1 cellular context compared by ENCODE assay signal in genomic region chr17:35170968-35171771, GRCh38.
TF ChIP-seq lines count a peak whose summit lies in the region.

No MANE protein-coding gene starts in this region.

TF ChIP-seq in K562, 482 proteins besides CTCF, POLR2A, EP300 and RAD21:
- TF ChIP-seq SNRNP70 (optimal IDR thresholded peaks at IDR 0.05; ENCODE audit: low read depth, low read length): no peak
- TF ChIP-seq TEAD1 (CRISPR knock-in tag; IDR thresholded peaks at IDR 0.05): no peak
- no peak for TF ChIP-seq ZNF583 (CRISPR knock-in tag; IDR thresholded peaks at IDR 0.05)
- no peak for TF ChIP-seq ZZZ3 (IDR thresholded peaks at IDR 0.05)
